1 cellular context compared by ENCODE assay signal in the genomic region with DNA sequence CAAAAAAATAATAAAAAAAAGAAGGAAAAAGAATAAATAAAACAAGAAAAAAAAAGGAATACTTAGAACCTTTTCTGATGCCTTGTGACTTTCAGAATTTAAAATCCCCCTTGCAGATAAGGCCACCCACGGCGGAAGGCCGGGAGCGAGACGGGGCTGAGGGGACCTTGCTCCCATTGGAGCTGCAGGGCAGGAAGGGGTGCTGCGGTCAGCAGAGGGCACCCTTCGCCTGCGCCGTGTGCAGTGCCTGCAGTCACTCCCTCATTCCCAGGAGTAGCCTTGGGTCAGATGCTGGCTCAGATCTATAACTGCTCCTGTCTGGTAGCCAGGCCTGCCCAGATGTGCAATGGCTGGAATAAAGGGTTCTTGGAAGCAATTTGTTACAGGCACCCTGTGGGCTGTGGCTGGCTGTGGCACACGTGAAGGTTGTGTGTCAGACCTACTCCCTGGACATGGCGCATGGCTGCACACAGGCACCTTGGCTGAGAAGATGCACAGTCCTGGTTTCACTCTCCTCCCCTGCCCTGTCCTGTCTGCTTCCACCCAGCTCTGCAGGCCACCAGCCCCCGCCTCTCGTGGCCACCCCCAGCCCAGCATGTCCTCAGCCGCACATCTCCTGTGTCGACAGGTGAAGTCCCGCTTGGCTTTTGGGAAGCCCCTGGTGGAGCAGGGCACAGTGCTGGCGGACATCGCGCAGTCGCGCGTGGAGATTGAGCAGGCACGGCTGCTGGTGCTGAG.
TF ChIP-seq lines count a peak whose summit lies in the region.

No MANE protein-coding gene starts in this region.

TF ChIP-seq in K562, 482 proteins besides CTCF, POLR2A, EP300 and RAD21 (continued from another document):
- TF ChIP-seq, protein P1, sequence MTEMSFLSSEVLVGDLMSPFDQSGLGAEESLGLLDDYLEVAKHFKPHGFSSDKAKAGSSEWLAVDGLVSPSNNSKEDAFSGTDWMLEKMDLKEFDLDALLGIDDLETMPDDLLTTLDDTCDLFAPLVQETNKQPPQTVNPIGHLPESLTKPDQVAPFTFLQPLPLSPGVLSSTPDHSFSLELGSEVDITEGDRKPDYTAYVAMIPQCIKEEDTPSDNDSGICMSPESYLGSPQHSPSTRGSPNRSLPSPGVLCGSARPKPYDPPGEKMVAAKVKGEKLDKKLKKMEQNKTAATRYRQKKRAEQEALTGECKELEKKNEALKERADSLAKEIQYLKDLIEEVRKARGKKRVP (CRISPR knock-in tag; IDR thresholded peaks at IDR 0.05) = no peak
- TF ChIP-seq, protein P2, sequence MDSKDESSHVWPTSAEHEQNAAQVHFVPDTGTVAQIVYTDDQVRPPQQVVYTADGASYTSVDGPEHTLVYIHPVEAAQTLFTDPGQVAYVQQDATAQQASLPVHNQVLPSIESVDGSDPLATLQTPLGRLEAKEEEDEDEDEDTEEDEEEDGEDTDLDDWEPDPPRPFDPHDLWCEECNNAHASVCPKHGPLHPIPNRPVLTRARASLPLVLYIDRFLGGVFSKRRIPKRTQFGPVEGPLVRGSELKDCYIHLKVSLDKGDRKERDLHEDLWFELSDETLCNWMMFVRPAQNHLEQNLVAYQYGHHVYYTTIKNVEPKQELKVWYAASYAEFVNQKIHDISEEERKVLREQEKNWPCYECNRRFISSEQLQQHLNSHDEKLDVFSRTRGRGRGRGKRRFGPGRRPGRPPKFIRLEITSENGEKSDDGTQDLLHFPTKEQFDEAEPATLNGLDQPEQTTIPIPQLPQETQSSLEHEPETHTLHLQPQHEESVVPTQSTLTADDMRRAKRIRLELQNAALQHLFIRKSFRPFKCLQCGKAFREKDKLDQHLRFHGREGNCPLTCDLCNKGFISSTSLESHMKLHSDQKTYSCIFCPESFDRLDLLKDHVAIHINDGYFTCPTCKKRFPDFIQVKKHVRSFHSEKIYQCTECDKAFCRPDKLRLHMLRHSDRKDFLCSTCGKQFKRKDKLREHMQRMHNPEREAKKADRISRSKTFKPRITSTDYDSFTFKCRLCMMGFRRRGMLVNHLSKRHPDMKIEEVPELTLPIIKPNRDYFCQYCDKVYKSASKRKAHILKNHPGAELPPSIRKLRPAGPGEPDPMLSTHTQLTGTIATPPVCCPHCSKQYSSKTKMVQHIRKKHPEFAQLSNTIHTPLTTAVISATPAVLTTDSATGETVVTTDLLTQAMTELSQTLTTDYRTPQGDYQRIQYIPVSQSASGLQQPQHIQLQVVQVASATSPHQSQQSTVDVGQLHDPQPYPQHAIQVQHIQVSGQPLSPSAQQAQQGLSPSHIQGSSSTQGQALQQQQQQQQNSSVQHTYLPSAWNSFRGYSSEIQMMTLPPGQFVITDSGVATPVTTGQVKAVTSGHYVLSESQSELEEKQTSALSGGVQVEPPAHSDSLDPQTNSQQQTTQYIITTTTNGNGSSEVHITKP (IDR thresholded peaks at IDR 0.05; ENCODE audit: partially characterized antibody) = peak; percentile 52
- TF ChIP-seq, protein P3, sequence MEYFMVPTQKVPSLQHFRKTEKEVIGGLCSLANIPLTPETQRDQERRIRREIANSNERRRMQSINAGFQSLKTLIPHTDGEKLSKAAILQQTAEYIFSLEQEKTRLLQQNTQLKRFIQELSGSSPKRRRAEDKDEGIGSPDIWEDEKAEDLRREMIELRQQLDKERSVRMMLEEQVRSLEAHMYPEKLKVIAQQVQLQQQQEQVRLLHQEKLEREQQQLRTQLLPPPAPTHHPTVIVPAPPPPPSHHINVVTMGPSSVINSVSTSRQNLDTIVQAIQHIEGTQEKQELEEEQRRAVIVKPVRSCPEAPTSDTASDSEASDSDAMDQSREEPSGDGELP (CRISPR knock-in tag; IDR thresholded peaks at IDR 0.05; ENCODE audit: borderline replicate concordance) = peak; percentile 54; the same call in 1 of the 2 replicates
- TF ChIP-seq POLR2G (IDR thresholded peaks at IDR 0.05; ENCODE audit: low read depth, low read length) = peak; percentile 42; the same call in 1 of the 2 replicates
- TF ChIP-seq TAF7 (tag; IDR thresholded peaks at IDR 0.05) = no peak
- TF ChIP-seq, protein P4, sequence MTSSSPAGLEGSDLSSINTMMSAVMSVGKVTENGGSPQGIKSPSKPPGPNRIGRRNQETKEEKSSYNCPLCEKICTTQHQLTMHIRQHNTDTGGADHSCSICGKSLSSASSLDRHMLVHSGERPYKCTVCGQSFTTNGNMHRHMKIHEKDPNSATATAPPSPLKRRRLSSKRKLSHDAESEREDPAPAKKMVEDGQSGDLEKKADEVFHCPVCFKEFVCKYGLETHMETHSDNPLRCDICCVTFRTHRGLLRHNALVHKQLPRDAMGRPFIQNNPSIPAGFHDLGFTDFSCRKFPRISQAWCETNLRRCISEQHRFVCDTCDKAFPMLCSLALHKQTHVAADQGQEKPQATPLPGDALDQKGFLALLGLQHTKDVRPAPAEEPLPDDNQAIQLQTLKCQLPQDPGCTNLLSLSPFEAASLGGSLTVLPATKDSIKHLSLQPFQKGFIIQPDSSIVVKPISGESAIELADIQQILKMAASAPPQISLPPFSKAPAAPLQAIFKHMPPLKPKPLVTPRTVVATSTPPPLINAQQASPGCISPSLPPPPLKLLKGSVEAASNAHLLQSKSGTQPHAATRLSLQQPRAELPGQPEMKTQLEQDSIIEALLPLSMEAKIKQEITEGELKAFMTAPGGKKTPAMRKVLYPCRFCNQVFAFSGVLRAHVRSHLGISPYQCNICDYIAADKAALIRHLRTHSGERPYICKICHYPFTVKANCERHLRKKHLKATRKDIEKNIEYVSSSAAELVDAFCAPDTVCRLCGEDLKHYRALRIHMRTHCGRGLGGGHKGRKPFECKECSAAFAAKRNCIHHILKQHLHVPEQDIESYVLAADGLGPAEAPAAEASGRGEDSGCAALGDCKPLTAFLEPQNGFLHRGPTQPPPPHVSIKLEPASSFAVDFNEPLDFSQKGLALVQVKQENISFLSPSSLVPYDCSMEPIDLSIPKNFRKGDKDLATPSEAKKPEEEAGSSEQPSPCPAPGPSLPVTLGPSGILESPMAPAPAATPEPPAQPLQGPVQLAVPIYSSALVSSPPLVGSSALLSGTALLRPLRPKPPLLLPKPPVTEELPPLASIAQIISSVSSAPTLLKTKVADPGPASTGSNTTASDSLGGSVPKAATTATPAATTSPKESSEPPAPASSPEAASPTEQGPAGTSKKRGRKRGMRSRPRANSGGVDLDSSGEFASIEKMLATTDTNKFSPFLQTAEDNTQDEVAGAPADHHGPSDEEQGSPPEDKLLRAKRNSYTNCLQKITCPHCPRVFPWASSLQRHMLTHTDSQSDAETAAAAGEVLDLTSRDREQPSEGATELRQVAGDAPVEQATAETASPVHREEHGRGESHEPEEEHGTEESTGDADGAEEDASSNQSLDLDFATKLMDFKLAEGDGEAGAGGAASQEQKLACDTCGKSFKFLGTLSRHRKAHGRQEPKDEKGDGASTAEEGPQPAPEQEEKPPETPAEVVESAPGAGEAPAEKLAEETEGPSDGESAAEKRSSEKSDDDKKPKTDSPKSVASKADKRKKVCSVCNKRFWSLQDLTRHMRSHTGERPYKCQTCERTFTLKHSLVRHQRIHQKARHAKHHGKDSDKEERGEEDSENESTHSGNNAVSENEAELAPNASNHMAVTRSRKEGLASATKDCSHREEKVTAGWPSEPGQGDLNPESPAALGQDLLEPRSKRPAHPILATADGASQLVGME (CRISPR knock-in tag; IDR thresholded peaks at IDR 0.05) = no peak
- TF ChIP-seq JUND (IDR thresholded peaks at IDR 0.05; ENCODE audit: borderline replicate concordance, low read depth, low read length) = 0 out of 2 replicates have a peak, but pooled peaks have one; percentile 23
- TF ChIP-seq JUND (tag; IDR thresholded peaks at IDR 0.05; ENCODE audit: borderline replicate concordance, low read depth, low read length) = no peak
- TF ChIP-seq RB1 (IDR thresholded peaks at IDR 0.05; ENCODE audit: low read depth) = peak; percentile 80
TF ChIP-seq in K562: peak in this region for 14.
